ENCODE assay signal across 13 cellular contexts in genomic region chr3:105470851-105471250, GRCh38.
DNase-seq lines count a peak whose midpoint lies in the region; ATAC-seq and TF ChIP-seq lines count a peak whose summit lies in the region.
"Had no signal": no experiment of that assay in that cellular context is flagged by ENCODE, and none has a peak within 500 bp of the region (broad histone marks: within the 10 kb centered on the region; RNA-seq: fewer than 3 reads in every experiment).

No MANE protein-coding gene starts in this region.

- POLR2A ChIA-PET in activated CD4-positive, alpha-beta memory T cell treated with anti-CD3 and anti-CD28 coated beads, Interleukin-2, amount 10 ng/mL, durations not matched to agents 7 days and 5 days (lab: Charles Lee), result no interaction called here

- intact Hi-C loops in activated naive CD4-positive, alpha-beta T cell treated with anti-CD3 and anti-CD28 coated beads for 36 hours (cut with micrococcal nuclease), result no loop called here

- no peak for TF ChIP-seq CTCF in HFFc6 (IDR thresholded peaks at IDR 0.05)
- no peak for TF ChIP-seq CTCF in chondrocyte (IDR thresholded peaks at IDR 0.05)
- no peak for TF ChIP-seq CTCF in mesothelial cell of epicardium (IDR thresholded peaks at IDR 0.05; ENCODE audit: unreplicated experiment)

- CTCF ChIA-PET in activated naive CD4-positive, alpha-beta T cell treated with anti-CD3 and anti-CD28 coated beads for 36 hours (lab: Charles Lee), result no interaction called here
- CTCF ChIA-PET in activated CD4-positive, alpha-beta memory T cell treated with anti-CD3 and anti-CD28 coated beads, Interleukin-2, amount 10 ng/mL, durations not matched to agents 7 days and 5 days (lab: Charles Lee), result no interaction called here

- peaks cover 86% of the 10 kb centered on the region for H3K4me1 Mint-ChIP-seq in HFFc6 (ENCODE audit: low read depth)
- peaks cover 65% of the 10 kb centered on the region for H3K4me1 Mint-ChIP-seq in chondrocyte (ENCODE audit: low read depth)
- peaks cover 24% of the 10 kb centered on the region for H3K4me1 Mint-ChIP-seq in mesothelial cell of epicardium
- no peaks in the 10 kb centered on the region for H3K4me1 Mint-ChIP-seq in activated naive CD4-positive, alpha-beta T cell treated with anti-CD3 and anti-CD28 coated beads for 36 hours (ENCODE audit: low read depth)
- no peaks in the 10 kb centered on the region for H3K4me1 Mint-ChIP-seq in activated CD4-positive, alpha-beta memory T cell treated with anti-CD3 and anti-CD28 coated beads, Interleukin-2, amount 10 ng/mL, durations not matched to agents 7 days and 5 days

- no peaks in the 10 kb centered on the region for H3K9me3 Mint-ChIP-seq in HFFc6
- H3K9me3 Mint-ChIP-seq in chondrocyte (ENCODE audit: low read depth), result no peaks in the 10 kb centered on the region
- peaks cover 5% of the 10 kb centered on the region for H3K9me3 Mint-ChIP-seq in mesothelial cell of epicardium
- H3K9me3 Mint-ChIP-seq in activated naive CD4-positive, alpha-beta T cell treated with anti-CD3 and anti-CD28 coated beads for 36 hours, result no peaks in the 10 kb centered on the region
- H3K9me3 Mint-ChIP-seq in activated CD4-positive, alpha-beta memory T cell treated with anti-CD3 and anti-CD28 coated beads, Interleukin-2, amount 10 ng/mL, durations not matched to agents 7 days and 5 days, result no peaks in the 10 kb centered on the region

- ATAC-seq in left lobe of liver (no peak), GM19463 (IDR thresholded peaks at IDR 0.05; ENCODE audit: unreplicated experiment) (no peak)
- ATAC-seq: HCT116 had no signal

- H3K27me3 Mint-ChIP-seq in HFFc6 (ENCODE audit: insufficient read depth) (no peaks in the 10 kb centered on the region), chondrocyte (ENCODE audit: low read depth) (no peaks in the 10 kb centered on the region), mesothelial cell of epicardium (ENCODE audit: low read depth) (no peaks in the 10 kb centered on the region)
- H3K27me3 Mint-ChIP-seq in activated naive CD4-positive, alpha-beta T cell treated with anti-CD3 and anti-CD28 coated beads for 36 hours (ENCODE audit: low read depth), result no peaks in the 10 kb centered on the region
- H3K27me3 Mint-ChIP-seq in activated CD4-positive, alpha-beta memory T cell treated with anti-CD3 and anti-CD28 coated beads, Interleukin-2, amount 10 ng/mL, durations not matched to agents 7 days and 5 days, result no peaks in the 10 kb centered on the region
- H3K27me3 Mint-ChIP-seq: IgD-negative memory B cell had no signal

- H3K27ac Mint-ChIP-seq in HFFc6 (peak overlapping the region; percentile 34; the same call in 1 of the 2 replicates), chondrocyte (ENCODE audit: unreplicated experiment) (peak overlapping the region; percentile 49), mesothelial cell of epicardium (peak overlapping the region; percentile 26)
- no peak overlapping the region for H3K27ac Mint-ChIP-seq in activated naive CD4-positive, alpha-beta T cell treated with anti-CD3 and anti-CD28 coated beads for 36 hours
- H3K27ac Mint-ChIP-seq in activated CD4-positive, alpha-beta memory T cell treated with anti-CD3 and anti-CD28 coated beads, Interleukin-2, amount 10 ng/mL, durations not matched to agents 7 days and 5 days, result no peak overlapping the region
- H3K27ac Mint-ChIP-seq: CD4-positive, CD25-positive, alpha-beta regulatory T cell; IgD-negative memory B cell had no signal

- DNase-seq in HFFc6, result no peak
- no peak for DNase-seq in chondrocyte (ENCODE audit: low spot score)
- DNase-seq in mesothelial cell of epicardium (ENCODE audit: low spot score in 2 of 2, unreplicated experiment in 2 of 2), result no peak
- no peak for DNase-seq in activated naive CD4-positive, alpha-beta T cell treated with anti-CD3 and anti-CD28 coated beads for 36 hours
- no peak for DNase-seq in activated CD4-positive, alpha-beta memory T cell treated with anti-CD3 and anti-CD28 coated beads, Interleukin-2, amount 10 ng/mL, durations not matched to agents 7 days and 5 days
- DNase-seq in left lobe of liver (ENCODE audit: low spot score), result no peak
- DNase-seq: ACHN; CD4-positive, CD25-positive, alpha-beta regulatory T cell; DMS53; GF-D8 had no signal

- H3K36me3 Mint-ChIP-seq in HFFc6 (ENCODE audit: low read depth) (peaks cover 15% of the 10 kb centered on the region), chondrocyte (ENCODE audit: low read depth) (no peaks in the 10 kb centered on the region), mesothelial cell of epicardium (peaks cover 3% of the 10 kb centered on the region)
- H3K36me3 Mint-ChIP-seq in activated naive CD4-positive, alpha-beta T cell treated with anti-CD3 and anti-CD28 coated beads for 36 hours (ENCODE audit: low read depth), result no peaks in the 10 kb centered on the region
- no peaks in the 10 kb centered on the region for H3K36me3 Mint-ChIP-seq in activated CD4-positive, alpha-beta memory T cell treated with anti-CD3 and anti-CD28 coated beads, Interleukin-2, amount 10 ng/mL, durations not matched to agents 7 days and 5 days (ENCODE audit: low read depth)
- H3K36me3 Mint-ChIP-seq: CD4-positive, CD25-positive, alpha-beta regulatory T cell had no signal

- no peak overlapping the region for H3K4me3 Mint-ChIP-seq in HFFc6
- no peak overlapping the region for H3K4me3 Mint-ChIP-seq in chondrocyte (ENCODE audit: unreplicated experiment)
- H3K4me3 Mint-ChIP-seq in mesothelial cell of epicardium, result no peak overlapping the region
- H3K4me3 Mint-ChIP-seq in activated naive CD4-positive, alpha-beta T cell treated with anti-CD3 and anti-CD28 coated beads for 36 hours, result no peak overlapping the region
- no peak overlapping the region for H3K4me3 Mint-ChIP-seq in activated CD4-positive, alpha-beta memory T cell treated with anti-CD3 and anti-CD28 coated beads, Interleukin-2, amount 10 ng/mL, durations not matched to agents 7 days and 5 days
- H3K4me3 Mint-ChIP-seq: CD4-positive, CD25-positive, alpha-beta regulatory T cell; IgD-negative memory B cell had no signal

Comparison
In these comparisons a context has a peak if more than half of its experiments do, and no peak if none do; other contexts are left out.
1. H3K27ac Mint-ChIP-seq: peak in HFFc6 (single experiment), chondrocyte (single experiment) and mesothelial cell of epicardium (single experiment); none in activated naive CD4-positive, alpha-beta T cell treated with anti-CD3 and anti-CD28 coated beads for 36 hours (single experiment) and activated CD4-positive, alpha-beta memory T cell treated with anti-CD3 and anti-CD28 coated beads, Interleukin-2, amount 10 ng/mL, durations not matched to agents 7 days and 5 days (single experiment).